8 cellular contexts compared by ENCODE assay signal in genomic region chr22:38572065-38572464, GRCh38. TPM values are rescaled to one million over a fixed set of nuclear protein-coding genes. Genes with fewer than 3 reads are reported as not detected.
A peak's percentile ranks its signal among the peaks of the same experiment; 100 is the strongest.
DNase-seq lines count a peak whose midpoint lies in the region; ATAC-seq, FAIRE-seq and TF ChIP-seq lines count a peak whose summit lies in the region.

No MANE protein-coding gene starts in this region.

- WGBS in HepG2 (ENCODE audit: low lambda C conversion rate), result 0% methylated on average over 3 of the region's 3 CpGs
- WGBS in tibial nerve, 2 donors, result 5 to 7% methylated on average over 3 of the region's 3 CpGs

- in situ Hi-C loops in Panc1 (cut with HindIII; ENCODE audit: low pct_unique_long_range_greater_than_20kb, low sequenced_read_pairs), result no loop called here
- in situ Hi-C loops in T47D (cut with HindIII; ENCODE audit: low pct_unique_long_range_greater_than_20kb, low sequenced_read_pairs), result no loop called here
- in situ Hi-C loops in HepG2 (cut with HindIII; ENCODE audit: extremely low pct_ligation_motif_present, low pct_unique_long_range_greater_than_20kb), result loop anchor here (5.0 kb wide), 1 partner anchor 160 kb away; no protein-coding TSS in a partner anchor

- no peak overlapping the region for H3K9ac ChIP-seq in HepG2 (ENCODE audit: insufficient read depth, low read depth, low read length)

- no peak for FAIRE-seq in HepG2 (lab: Jason Lieb, UNC)

- H3K9me3 Mint-ChIP-seq in CD4-positive, alpha-beta memory T cell, result no peaks in the 10 kb centered on the region

- no peak for TF ChIP-seq POLR2A in HepG2 (IDR thresholded peaks at IDR 0.05; ENCODE audit: insufficient read depth in 1 of 2, low read depth in 2 of 2, low read length in 2 of 2)
- no peak for TF ChIP-seq POLR2A in tibial nerve (IDR thresholded peaks at IDR 0.05)

- TF ChIP-seq RAD21 in HepG2 (CRISPR knock-in tag; IDR thresholded peaks at IDR 0.05), result no peak

- H3K4me3 Mint-ChIP-seq in CD4-positive, alpha-beta memory T cell, result no peak overlapping the region

- no peak overlapping the region for H3K27ac Mint-ChIP-seq in CD4-positive, alpha-beta memory T cell

- POLR2A ChIA-PET in CD4-positive, alpha-beta memory T cell (lab: Charles Lee; ENCODE audit: partially characterized antibody), result interaction anchor here (0.9 kb wide), 1 partner anchor 75 kb away, joined by 3 read pairs; no protein-coding TSS in a partner anchor
- POLR2A ChIA-PET in Panc1 (lab: Charles Lee) (interaction anchor here (0.6 kb wide), 1 partner anchor 361 kb away, joined by 5 read pairs; no protein-coding TSS in a partner anchor), HepG2 (lab: Yijun Ruan, JAX) (no interaction called here)

- H2AFZ ChIP-seq in HepG2 (ENCODE audit: low read length), result no peak overlapping the region

- intact Hi-C loops in CD4-positive, alpha-beta memory T cell (cut with micrococcal nuclease), result loop anchor here (5.0 kb wide), 3 partner anchors 40 to 275 kb away; no protein-coding TSS in a partner anchor
- intact Hi-C loops in Panc1 (cut with micrococcal nuclease; ENCODE audit: unreplicated experiment) (loop anchor here (10.0 kb wide), 1 partner anchor 177 kb away; no protein-coding TSS in a partner anchor), HepG2 (cut with micrococcal nuclease; ENCODE audit: unreplicated experiment) (no loop called here)

- no peak overlapping the region for H3K27ac ChIP-seq in CD4-positive, alpha-beta memory T cell (ENCODE audit: low read depth, low read length)
- no peak overlapping the region for H3K27ac ChIP-seq in Panc1 (ENCODE audit: low read length)
- H3K27ac ChIP-seq in HepG2 (ENCODE audit: extremely low read length, insufficient read depth, low read length), result no peak overlapping the region
- no peak overlapping the region for H3K27ac ChIP-seq in tibial nerve

- no peaks in the 10 kb centered on the region for H3K79me2 ChIP-seq in HepG2 (ENCODE audit: insufficient read depth, low read length)

- H4K20me1 ChIP-seq in HepG2 (ENCODE audit: insufficient read depth, low read length), result no peaks in the 10 kb centered on the region

- H3K4me1 ChIP-seq in CD4-positive, alpha-beta memory T cell (ENCODE audit: insufficient read depth, low read length), result peaks cover 17% of the 10 kb centered on the region
- H3K4me1 ChIP-seq in Panc1 (ENCODE audit: control insufficient read depth, insufficient read depth, low read length), result peaks cover 3% of the 10 kb centered on the region; the same call in 1 of the 2 replicates
- peaks cover 13% of the 10 kb centered on the region for H3K4me1 ChIP-seq in HepG2 (ENCODE audit: insufficient read depth, low read length)
- peaks cover 0 to 39% (median 9%) of the 10 kb centered on the region in 4 donors for H3K4me1 ChIP-seq in tibial nerve

- peaks cover 0 to 2% of the 10 kb centered on the region in 2 donors for H3K36me3 Mint-ChIP-seq in CD4-positive, alpha-beta memory T cell

- ATAC-seq in Panc1 (peak; percentile 54; the same call in 1 of the 2 replicates), HepG2 (peak; percentile 54; the same call in 2 of the 3 replicates), HG02610 (IDR thresholded peaks at IDR 0.05; ENCODE audit: unreplicated experiment) (no peak)

- H3K9me3 ChIP-seq in CD4-positive, alpha-beta memory T cell (ENCODE audit: control insufficient read depth in 1 of 2, low read length in 2 of 2), result no peaks in the 10 kb centered on the region
- H3K9me3 ChIP-seq in Panc1 (ENCODE audit: control insufficient read depth, insufficient read depth, low read depth, low read length), result no peaks in the 10 kb centered on the region
- H3K9me3 ChIP-seq in HepG2 (ENCODE audit: low read length), result no peaks in the 10 kb centered on the region
- H3K9me3 ChIP-seq in tibial nerve, result no peaks in the 10 kb centered on the region

- DNase-seq in CD4-positive, alpha-beta memory T cell, result peak in 4 of 5 donors; percentile 25 to 39 (median 34)
- DNase-seq in H4 (ENCODE audit: low spot score) (peak; percentile 39), Panc1 (ENCODE audit: low read depth, low spot score) (no peak), T47D (ENCODE audit: low read depth in 1 of 2, low spot score in 1 of 2) (peak; percentile 11 to 61), HepG2 (ENCODE audit: low spot score) (peak; percentile 38), tibial nerve (ENCODE audit: low spot score in 2 of 2) (peak in 1 of 2 donors; percentile 62)
- no peak for DNase-seq in activated effector memory CD4-positive, alpha-beta T cell treated with Interleukin-2 at 50 U/mL for 16 hours

- H3K4me3 ChIP-seq in CD4-positive, alpha-beta memory T cell (ENCODE audit: low read length in 2 of 2), result no peak overlapping the region
- H3K4me3 ChIP-seq in Panc1 (ENCODE audit: low read depth in 2 of 2, low read length in 2 of 2) (no peak overlapping the region), HepG2 (replicated peaks in 1 of 3; ENCODE audit: insufficient read depth in 1 of 3, low read depth in 2 of 3, low read length in 3 of 3) (no peak overlapping the region), tibial nerve (no peak overlapping the region)

- TF ChIP-seq CTCF in Panc1 (IDR thresholded peaks at IDR 0.05), result peak; percentile 59; the same call in 1 of the 2 replicates
- peak; percentile 62 for TF ChIP-seq CTCF in HepG2 (CRISPR knock-in tag; IDR thresholded peaks at IDR 0.05)
- TF ChIP-seq CTCF in tibial nerve (IDR thresholded peaks at IDR 0.05), result peak; percentile 37 to 49 (median 45)

- BruUV-seq in Panc1 (replicated peaks; lab: Mats Ljungman, UMichigan) (no TSS peak), HepG2 (replicated peaks; lab: Mats Ljungman, UMichigan) (no TSS peak)

- H3K36me3 ChIP-seq in CD4-positive, alpha-beta memory T cell (ENCODE audit: insufficient read depth, low read length), result no peaks in the 10 kb centered on the region
- no peaks in the 10 kb centered on the region for H3K36me3 ChIP-seq in Panc1 (ENCODE audit: control insufficient read depth, insufficient read depth, low read length)
- no peaks in the 10 kb centered on the region for H3K36me3 ChIP-seq in HepG2 (replicated peaks in 1 of 2; ENCODE audit: control insufficient read depth in 1 of 2, insufficient read depth in 2 of 2, low read length in 2 of 2)
- no peaks in the 10 kb centered on the region for H3K36me3 ChIP-seq in tibial nerve

- no peak for TF ChIP-seq EP300 in HepG2 (IDR thresholded peaks at IDR 0.05; ENCODE audit: low read depth in 2 of 2, low read length in 2 of 2)
- TF ChIP-seq EP300 in HepG2 (CRISPR knock-in tag; IDR thresholded peaks at IDR 0.05; ENCODE audit: borderline replicate concordance), result no peak
- no peak for TF ChIP-seq EP300 in tibial nerve (IDR thresholded peaks at IDR 0.05)

- H3K27me3 ChIP-seq in CD4-positive, alpha-beta memory T cell (ENCODE audit: insufficient read depth, low read length), result no peaks in the 10 kb centered on the region
- no peaks in the 10 kb centered on the region for H3K27me3 ChIP-seq in Panc1 (ENCODE audit: control insufficient read depth, insufficient read depth, low read length)
- no peaks in the 10 kb centered on the region for H3K27me3 ChIP-seq in HepG2 (ENCODE audit: control insufficient read depth in 1 of 2, insufficient read depth in 2 of 2, low read length in 2 of 2)
- no peaks in the 10 kb centered on the region for H3K27me3 ChIP-seq in tibial nerve

- no peak overlapping the region for H3K4me2 ChIP-seq in HepG2 (ENCODE audit: low read depth, low read length)

- peaks cover 12 to 24% (median 17%) of the 10 kb centered on the region in 4 donors for H3K4me1 Mint-ChIP-seq in CD4-positive, alpha-beta memory T cell

- H3K27me3 Mint-ChIP-seq in CD4-positive, alpha-beta memory T cell, result no peaks in the 10 kb centered on the region

- CTCF ChIA-PET in CD4-positive, alpha-beta memory T cell (lab: Charles Lee; ENCODE audit: partially characterized antibody), result interaction anchor here (1.0 to 3.5 kb wide), 5 partner anchors 159 to 522 kb away, joined by 3 to 14 read pairs (median 4); no protein-coding TSS in a partner anchor
- CTCF ChIA-PET in Panc1 (lab: Charles Lee), result no interaction called here
- CTCF ChIA-PET in HepG2 (lab: Yijun Ruan, JAX; ENCODE audit: low intra/inter-chr PET ratio, low total read pairs), result interaction anchor here (0.9 kb wide), 1 partner anchor 159 kb away, joined by 3 read pairs; no protein-coding TSS in a partner anchor

RNA-seq across cellular contexts. Expression of gene DMC1, which starts 2.1 kb away (rescaled TPM):
- 1 to 10 TPM in 1 of 2 experiments, under 1 TPM in 1; 0.29 to 1.1 TPM for total RNA-seq in CD4-positive, alpha-beta memory T cell
- not detected for polyA plus RNA-seq in CD4-positive, alpha-beta memory T cell
- 0.14 and 3.7 TPM in 2 replicates for total RNA-seq in H4 (2014; rRNA removed; shearing (Covaris generic))
- total RNA-seq in Panc1 (2021; ENCODE audit: unreplicated experiment) (3.2 TPM), HepG2 (2016; rRNA removed; fragmentation: Illumina TruSeq; extraction: Trizol) (0.28 and 0.82 TPM in 2 replicates), tibial nerve (10 to 100 TPM in 1 of 4 donors, 1 to 10 TPM in 3; 2.1 to 10.8 (median 4.5) TPM)
- 0.65 TPM for polyA plus RNA-seq in Panc1 (2012; ENCODE audit: insufficient read length)
- 2.7 and 3.2 TPM in 2 replicates for total RNA-seq in HepG2 (2016; cell fraction: cytosol; rRNA removed; fragmentation: Illumina TruSeq; extraction: Trizol; ENCODE audit: low read depth)
- total RNA-seq in HepG2 (2016; cell fraction: insoluble cytoplasmic fraction; rRNA removed; fragmentation: Illumina TruSeq; extraction: Trizol), result 0.50 TPM in 1 of 2 replicates, not detected in the other
- 0.69 and 1.0 TPM in 2 replicates for total RNA-seq in HepG2 (2016; cell fraction: membrane; rRNA removed; fragmentation: Illumina TruSeq; extraction: Trizol)
- total RNA-seq in HepG2 (2016; cell fraction: nucleus; rRNA removed; fragmentation: Illumina TruSeq; extraction: Trizol), result not detected in 2 replicates
- not detected in 2 replicates for polyA plus RNA-seq in HepG2 (2011; rRNA removed)
- polyA plus RNA-seq in HepG2 (2011; cell fraction: cytosol; rRNA removed), result 0.10 TPM in 1 of 2 replicates, not detected in the other
- polyA plus RNA-seq in HepG2 (2011; cell fraction: nucleus; rRNA removed), result not detected in 2 replicates
- polyA plus RNA-seq in HepG2 (2012), result not detected in 2 replicates
- polyA plus RNA-seq in HepG2 (2016; cell fraction: cytosol; fragmentation: Illumina TruSeq; extraction: Trizol; ENCODE audit: low read depth), result not detected in 2 replicates
- polyA plus RNA-seq in HepG2 (2016; cell fraction: insoluble cytoplasmic fraction; fragmentation: Illumina TruSeq; extraction: Trizol; ENCODE audit: low read depth), result 0.21 and 0.24 TPM in 2 replicates
- polyA plus RNA-seq in HepG2 (2016; cell fraction: membrane; fragmentation: Illumina TruSeq; extraction: Trizol; ENCODE audit: low read depth), result not detected in 2 replicates
- polyA plus RNA-seq in HepG2 (2016; cell fraction: nucleus; fragmentation: Illumina TruSeq; extraction: Trizol; ENCODE audit: insufficient read depth, low read depth), result not detected in 2 replicates
- polyA minus RNA-seq in HepG2 (2011; rRNA and poly(A)+ RNA removed; ENCODE audit: low replicate concordance), result 0.19 TPM in 1 of 2 replicates, not detected in the other
- polyA minus RNA-seq in HepG2 (2011; cell fraction: cytosol; rRNA and poly(A)+ RNA removed), result not detected in 2 replicates
- 2.4 TPM in 1 of 2 replicates, not detected in the other for polyA minus RNA-seq in HepG2 (2011; cell fraction: nucleus; rRNA and poly(A)+ RNA removed)

Comparison
In these comparisons a context has a peak if more than half of its experiments do, and no peak if none do; other contexts are left out.
1. DNase-seq: peak in CD4-positive, alpha-beta memory T cell (4 of 5), H4 (single experiment), T47D (2 of 2) and HepG2 (single experiment); none in Panc1 (single experiment) and activated effector memory CD4-positive, alpha-beta T cell treated with Interleukin-2 at 50 U/mL for 16 hours (single experiment).
2. Peak in every context shown above with its lines, with median percentiles within 50 percentile points of each other: CTCF ChIP-seq.